In the genomic region with DNA sequence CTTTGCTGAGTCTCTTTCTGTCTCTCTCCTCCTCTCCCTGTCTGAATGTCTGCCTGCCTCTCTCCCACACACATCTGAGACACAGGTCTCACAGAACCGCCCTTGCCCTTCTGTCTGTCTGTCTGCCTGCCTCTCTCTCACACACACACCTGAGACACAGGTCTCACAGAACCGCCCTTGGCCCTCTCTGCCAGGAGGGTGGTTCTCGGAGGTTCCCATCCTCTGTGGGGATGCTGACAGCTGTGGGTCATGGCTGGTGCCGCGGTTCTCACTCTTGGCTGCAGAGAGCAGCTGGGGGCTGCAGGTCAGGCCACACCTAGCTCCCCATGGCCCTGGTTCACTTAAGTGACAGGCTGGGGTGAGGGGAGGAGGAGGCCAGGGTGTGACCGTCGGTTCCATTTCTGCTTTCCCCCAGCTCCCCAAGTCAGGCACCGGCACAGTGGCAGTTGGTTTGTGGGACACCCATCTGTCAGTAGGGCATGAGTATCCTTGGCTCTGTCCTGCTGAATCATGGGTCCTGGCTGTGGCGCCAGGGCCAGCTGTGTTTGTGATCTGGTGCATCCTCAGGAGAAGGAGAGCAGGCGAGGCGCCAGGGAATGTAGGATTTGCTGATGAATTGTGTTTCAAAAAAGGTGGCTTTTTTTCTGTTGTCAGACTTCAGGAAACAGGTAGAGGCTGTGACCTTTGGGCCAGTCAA, we compare ENCODE assay signal across 10 cellular contexts. TPM values are rescaled to one million over a fixed set of nuclear protein-coding genes. Genes with fewer than 3 reads are reported as not detected.
A peak's percentile ranks its signal among the peaks of the same experiment; 100 is the strongest.
DNase-seq lines count a peak whose midpoint lies in the region; ATAC-seq and TF ChIP-seq lines count a peak whose summit lies in the region.
"Had no signal": no experiment of that assay in that cellular context is flagged by ENCODE, and none has a peak within 500 bp of the region (broad histone marks: within the 10 kb centered on the region; RNA-seq: fewer than 3 reads in every experiment).

No MANE protein-coding gene starts in this region.

- H3K27me3 ChIP-seq in CD4-positive, alpha-beta memory T cell (ENCODE audit: insufficient read depth, low read length), result no peaks in the 10 kb centered on the region
- H3K27me3 ChIP-seq in left ventricle myocardium inferior (ENCODE audit: low read depth) (peaks cover 63% of the 10 kb centered on the region), esophagus muscularis mucosa (peaks cover 0 to 62% (median 0%) of the 10 kb centered on the region in 4 donors)

- H3K27ac Mint-ChIP-seq in CD4-positive, alpha-beta memory T cell, result peak overlapping the region; percentile 94 to 100 (median 100)
- no peak overlapping the region for H3K27ac Mint-ChIP-seq in HFFc6
- peak overlapping the region; percentile 100 for H3K27ac Mint-ChIP-seq in T-cell
- peak overlapping the region; percentile 97 for H3K27ac Mint-ChIP-seq in memory B cell

- peaks cover 20% of the 10 kb centered on the region for H3K4me1 ChIP-seq in CD4-positive, alpha-beta memory T cell (ENCODE audit: insufficient read depth, low read length)
- H3K4me1 ChIP-seq in mucosa of descending colon (ENCODE audit: low read depth) (peaks cover 10% of the 10 kb centered on the region), left ventricle myocardium inferior (peaks cover 30% of the 10 kb centered on the region), esophagus muscularis mucosa (peaks cover 11 to 21% (median 18%) of the 10 kb centered on the region in 4 donors)

- intact Hi-C loops in CD4-positive, alpha-beta memory T cell (cut with micrococcal nuclease), result loop anchor here (5.0 kb wide), 1 partner anchor 150 kb away; no protein-coding TSS in a partner anchor
- intact Hi-C loops in mucosa of descending colon (cut with DNase I, micrococcal nuclease), result loop anchor here in 1 of 2 donors (10.0 kb wide), 1 partner anchor 258 kb away; no protein-coding TSS in a partner anchor
- intact Hi-C loops in left ventricle myocardium inferior (cut with micrococcal nuclease), result no loop called here
- intact Hi-C loops in esophagus muscularis mucosa (cut with DNase I), result no loop called here

- ATAC-seq in T-cell (replicated peaks in 1 of 4) (no peak), memory B cell (ENCODE audit: low read depth) (no peak), mucosa of descending colon (no peak), GM21529 (IDR thresholded peaks at IDR 0.05; ENCODE audit: unreplicated experiment) (no peak)

- TF ChIP-seq POLR2A in esophagus muscularis mucosa (IDR thresholded peaks at IDR 0.05; ENCODE audit: low read depth), result no peak

- no peaks in the 10 kb centered on the region for H3K36me3 ChIP-seq in CD4-positive, alpha-beta memory T cell (ENCODE audit: insufficient read depth, low read length)
- H3K36me3 ChIP-seq in mucosa of descending colon (ENCODE audit: low read depth) (no peaks in the 10 kb centered on the region), left ventricle myocardium inferior (no peaks in the 10 kb centered on the region), esophagus muscularis mucosa (no peaks in the 10 kb centered on the region)

- peaks cover 2 to 3% of the 10 kb centered on the region in 2 donors for H3K27me3 Mint-ChIP-seq in CD4-positive, alpha-beta memory T cell
- H3K27me3 Mint-ChIP-seq in HFFc6 (ENCODE audit: insufficient read depth) (peaks cover 30% of the 10 kb centered on the region), T-cell (peaks cover 3 to 6% of the 10 kb centered on the region in 2 donors), memory B cell (peaks cover 15% of the 10 kb centered on the region)

- POLR2A ChIA-PET in CD4-positive, alpha-beta memory T cell (lab: Charles Lee; ENCODE audit: partially characterized antibody), result interaction anchor here (0.8 to 3.5 kb wide), 14 partner anchors 13 to 914 kb away, joined by 3 to 53 read pairs (median 8); partner anchors contain the start of genes CLPTM1L, MRPL36 and TERT
- POLR2A ChIA-PET in T-cell (lab: Charles Lee), result no interaction called here

- H3K4me1 Mint-ChIP-seq in CD4-positive, alpha-beta memory T cell, result peaks cover 17 to 28% (median 22%) of the 10 kb centered on the region in 4 donors
- H3K4me1 Mint-ChIP-seq in HFFc6 (ENCODE audit: low read depth) (peaks cover 11% of the 10 kb centered on the region; the same call in 1 of the 2 replicates), T-cell (peaks cover 24 to 27% (median 25%) of the 10 kb centered on the region in 3 donors), memory B cell (peaks cover 21% of the 10 kb centered on the region)

- TF ChIP-seq CTCF in HFFc6 (IDR thresholded peaks at IDR 0.05) (no peak), mucosa of descending colon (IDR thresholded peaks at IDR 0.05) (no peak), left ventricle myocardium inferior (IDR thresholded peaks at IDR 0.05; ENCODE audit: borderline replicate concordance) (no peak), esophagus muscularis mucosa (IDR thresholded peaks at IDR 0.05) (no peak)

- WGBS in esophagus muscularis mucosa, result 66% methylated on average over 9 of the region's 11 CpGs

- H3K27ac ChIP-seq in CD4-positive, alpha-beta memory T cell (ENCODE audit: low read depth, low read length), result peak overlapping the region; percentile 83
- H3K27ac ChIP-seq in left ventricle myocardium inferior (replicated peaks) (no peak overlapping the region), esophagus muscularis mucosa (replicated peaks in 1 of 4) (no peak overlapping the region)

- H3K9me3 ChIP-seq in CD4-positive, alpha-beta memory T cell (ENCODE audit: control insufficient read depth in 1 of 2, low read length in 2 of 2), result no peaks in the 10 kb centered on the region
- no peaks in the 10 kb centered on the region for H3K9me3 ChIP-seq in mucosa of descending colon
- no peaks in the 10 kb centered on the region for H3K9me3 ChIP-seq in left ventricle myocardium inferior (replicated peaks)
- H3K9me3 ChIP-seq in esophagus muscularis mucosa, result no peaks in the 10 kb centered on the region

- H3K4me3 Mint-ChIP-seq in CD4-positive, alpha-beta memory T cell, result peak overlapping the region; percentile 98 to 100 (median 99)
- H3K4me3 Mint-ChIP-seq in HFFc6 (peak overlapping the region; percentile 91), T-cell (peak overlapping the region; percentile 95 to 100 (median 98)), memory B cell (peak overlapping the region; percentile 97)

- H3K9me3 Mint-ChIP-seq in CD4-positive, alpha-beta memory T cell, result peaks cover 0 to 3% (median 0%) of the 10 kb centered on the region in 8 donors
- no peaks in the 10 kb centered on the region; the same call in 1 of the 2 replicates for H3K9me3 Mint-ChIP-seq in HFFc6
- H3K9me3 Mint-ChIP-seq in T-cell, result no peaks in the 10 kb centered on the region
- peaks cover 7% of the 10 kb centered on the region for H3K9me3 Mint-ChIP-seq in memory B cell

- DNase-seq in CD4-positive, alpha-beta memory T cell, result peak in 1 of 5 donors; percentile 5
- DNase-seq in HFFc6, result no peak
- peak in 4 of 34 experiments; percentile 4 to 23 (median 18) for DNase-seq in T-cell
- peak in 1 of 2 donors; percentile 22 for DNase-seq in memory B cell (ENCODE audit: low spot score in 2 of 2)
- no peak for DNase-seq in mucosa of descending colon
- no peak for DNase-seq in left ventricle myocardium inferior
- DNase-seq in esophagus muscularis mucosa (ENCODE audit: extremely low spot score), result no peak
- DNase-seq: EL had no signal

- CTCF ChIA-PET in CD4-positive, alpha-beta memory T cell (lab: Charles Lee; ENCODE audit: partially characterized antibody), result interaction anchor here (3.1 kb wide), 1 partner anchor 257 kb away, joined by 17 read pairs; no protein-coding TSS in a partner anchor
- CTCF ChIA-PET in T-cell (lab: Charles Lee), result no interaction called here

- peaks cover 0 to 3% of the 10 kb centered on the region in 2 donors for H3K36me3 Mint-ChIP-seq in CD4-positive, alpha-beta memory T cell
- H3K36me3 Mint-ChIP-seq in HFFc6 (ENCODE audit: low read depth) (no peaks in the 10 kb centered on the region), T-cell (no peaks in the 10 kb centered on the region), memory B cell (no peaks in the 10 kb centered on the region)

- no peak for TF ChIP-seq EP300 in esophagus muscularis mucosa (IDR thresholded peaks at IDR 0.05)

- peak overlapping the region in 1 of 2 donors; percentile 70 for H3K4me3 ChIP-seq in CD4-positive, alpha-beta memory T cell (ENCODE audit: low read length in 2 of 2)
- H3K4me3 ChIP-seq in mucosa of descending colon (no peak overlapping the region), left ventricle myocardium inferior (no peak overlapping the region), esophagus muscularis mucosa (no peak overlapping the region)

RNA-seq across cellular contexts. Expression of gene CLPTM1L, which starts 42.3 kb away (rescaled TPM):
- 10 to 100 TPM; 86.0 to 87.4 TPM for total RNA-seq in CD4-positive, alpha-beta memory T cell
- 10 to 100 TPM; 34.1 to 59.2 TPM for polyA plus RNA-seq in CD4-positive, alpha-beta memory T cell
- 100 to 1,000 TPM; 119 to 164 (median 143) TPM for total RNA-seq in HFFc6 (2021; fragmentation: NEBNext Ultra II Directional; extraction: Animal tissue kit (Norgen Biotek cat#: 25700))
- 10 to 100 TPM; 70.9 to 91.0 (median 82.1) TPM for total RNA-seq in T-cell
- 100 to 1,000 TPM in 1 of 3 donors, 10 to 100 TPM in 2; 86.6 to 101 (median 97.6) TPM for total RNA-seq in mucosa of descending colon
- 34.2 TPM for total RNA-seq in left ventricle myocardium inferior
- total RNA-seq in esophagus muscularis mucosa, result 100 to 1,000 TPM in 3 of 4 donors, 10 to 100 TPM in 1; 96.9 to 139 (median 126) TPM

RNA-seq across cellular contexts. Expression of gene SLC6A3, which starts 58.0 kb away (rescaled TPM):
- not detected for total RNA-seq in CD4-positive, alpha-beta memory T cell
- polyA plus RNA-seq in CD4-positive, alpha-beta memory T cell, result not detected
- total RNA-seq in HFFc6 (2021; fragmentation: NEBNext Ultra II Directional; extraction: Animal tissue kit (Norgen Biotek cat#: 25700)), result not detected
- total RNA-seq in T-cell, result under 1 TPM in 1 of 5 donors, not detected in 4; 0.22 TPM
- not detected for total RNA-seq in mucosa of descending colon
- total RNA-seq in left ventricle myocardium inferior, result not detected
- total RNA-seq in esophagus muscularis mucosa, result under 1 TPM in 1 of 4 donors, not detected in 3; 0.06 TPM
- total RNA-seq: left lobe of liver had no signal
